In the genomic region with DNA sequence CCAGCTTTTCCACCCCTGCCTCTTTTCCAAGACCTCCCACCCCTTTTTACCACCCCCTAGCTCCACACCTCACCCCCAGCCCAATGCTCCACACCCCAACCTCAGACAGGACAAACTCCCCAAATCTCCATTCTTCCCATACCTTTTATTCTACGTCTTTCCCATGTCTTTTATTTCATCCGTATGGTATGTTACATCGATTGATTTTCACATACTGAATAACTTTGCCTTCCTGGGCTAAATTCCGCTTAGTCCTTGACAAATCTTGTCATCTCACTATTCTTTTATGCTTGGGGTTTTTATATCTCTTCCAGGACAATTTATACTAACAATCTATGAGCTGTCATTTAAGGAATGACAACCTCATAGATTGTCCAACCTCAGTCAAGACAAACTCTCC, we compare ENCODE assay signal across 17 cellular contexts.
"Had no signal": no experiment of that assay in that cellular context is flagged by ENCODE, and none has a peak within 500 bp of the region (broad histone marks: within the 10 kb centered on the region; RNA-seq: fewer than 3 reads in every experiment).

No MANE protein-coding gene starts in this region.

- H3K36me3 ChIP-seq: heart left ventricle, pancreas had no signal

- H3K27ac ChIP-seq: coronary artery, heart left ventricle, pancreas had no signal

- H3K4me3 ChIP-seq: coronary artery, heart left ventricle, mucosa of descending colon, pancreas had no signal

- H3K4me1 ChIP-seq: heart left ventricle, pancreas had no signal

- H3K27me3 ChIP-seq: pancreas had no signal

- DNase-seq: effector CD4-positive, alpha-beta T cell; erythroblast; foreskin melanocyte; heart left ventricle; hippocampal formation; kidney glomerular epithelial cell; natural killer cell; nucleus accumbens; right cardiac atrium; small intestine; stimulated activated CD4-positive, alpha-beta T cell treated with anti-CD3 and anti-CD28 coated beads, Interleukin-2, amount 100 ng/mL, for 48 hours; stimulated activated naive CD4-positive, alpha-beta T cell treated with Interleukin-2 at 50 U/mL for 16 hours had no signal

- ATAC-seq: heart left ventricle, natural killer cell, right cardiac atrium had no signal

- H3K9me3 ChIP-seq: heart left ventricle, mucosa of descending colon, pancreas had no signal

- FAIRE-seq: endothelial cell of umbilical vein, pancreas, small intestine, urothelium cell line had no signal
